18 cellular contexts compared by ENCODE assay signal in the genomic region with DNA sequence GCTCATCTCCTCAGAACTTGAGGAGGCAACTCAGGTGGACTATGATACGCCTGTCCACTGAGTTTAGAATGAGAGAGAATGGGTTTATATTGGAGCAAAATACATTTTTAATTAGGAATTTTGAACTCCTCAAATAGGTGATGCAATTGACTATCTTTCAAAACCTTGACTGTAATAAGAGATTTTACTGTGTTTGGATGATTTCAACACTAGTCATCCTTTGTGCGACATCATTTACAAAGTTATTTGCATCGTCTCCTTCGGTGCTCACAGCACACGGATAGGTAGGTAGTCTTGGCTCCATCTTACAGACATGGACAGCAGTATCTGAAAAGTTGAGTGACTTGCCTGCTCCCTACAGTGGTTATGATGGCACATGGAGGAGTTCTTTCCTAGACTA.
"Had no signal": no experiment of that assay in that cellular context is flagged by ENCODE, and none has a peak within 500 bp of the region (broad histone marks: within the 10 kb centered on the region; RNA-seq: fewer than 3 reads in every experiment).

No MANE protein-coding gene starts in this region.

- H3K36me3 ChIP-seq: cardiac muscle cell, pancreas, sigmoid colon, thyroid gland, uterus had no signal

- H3K27ac ChIP-seq: cardiac muscle cell, pancreas, sigmoid colon, thyroid gland, uterus had no signal

- ATAC-seq: esophagus mucosa, left lobe of liver, pancreas had no signal

- H3K4me3 ChIP-seq: cardiac muscle cell, pancreas, sigmoid colon, thyroid gland, uterus had no signal

- H3K9me3 ChIP-seq: pancreas, sigmoid colon, thyroid gland, uterus had no signal

- FAIRE-seq: colon, endometrium, frontal cortex, pancreas had no signal

- H3K4me1 ChIP-seq: pancreas, sigmoid colon, thyroid gland, uterus had no signal

- H3K27me3 ChIP-seq: cardiac muscle cell, pancreas, sigmoid colon, thyroid gland, uterus had no signal

- DNase-seq: activated naive CD4-positive, alpha-beta T cell; activated naive CD8-positive, alpha-beta T cell treated with anti-CD3 and anti-CD28 coated beads, Interleukin-2, amount 10 ng/mL, durations not matched to agents 7 days and 5 days; anterior cingulate cortex; head of caudate nucleus; naive B cell; pancreas; sigmoid colon; stimulated activated CD4-positive, alpha-beta T cell treated with anti-CD3 and anti-CD28 coated beads, Interleukin-12 subunit alpha, Interleukin-12 subunit beta, amount 100 ng/mL, for 4 hours; stimulated activated CD4-positive, alpha-beta T cell treated with anti-CD3 and anti-CD28 coated beads, Interleukin-2, amount 100 ng/mL, for 24 hours; SW 1271; thyroid gland; uterus had no signal
